Comparison of ENCODE assay signal across 24 cellular contexts in the genomic region with DNA sequence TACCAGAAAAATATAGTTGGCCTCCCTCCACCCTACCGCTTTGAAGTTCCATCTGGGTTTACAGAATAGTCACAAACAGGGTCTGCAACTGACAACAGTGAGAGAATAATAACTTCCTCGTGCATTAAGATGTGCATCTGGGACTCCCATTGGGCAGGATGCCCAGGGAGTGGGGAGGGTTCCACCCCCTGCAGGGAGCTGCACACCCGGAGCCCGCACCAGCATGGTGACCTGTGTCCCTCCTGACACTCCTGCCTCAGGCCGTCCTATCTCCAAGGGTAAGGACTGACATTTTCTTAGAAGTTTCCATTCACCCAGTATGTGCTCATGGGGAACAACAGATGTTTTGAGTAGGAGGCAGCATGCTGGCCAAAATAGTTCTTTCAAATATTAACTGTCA.
DNase-seq lines count a peak whose midpoint lies in the region; ATAC-seq and TF ChIP-seq lines count a peak whose summit lies in the region.
"Had no signal": no experiment of that assay in that cellular context is flagged by ENCODE, and none has a peak within 500 bp of the region (broad histone marks: within the 10 kb centered on the region; RNA-seq: fewer than 3 reads in every experiment).

No MANE protein-coding gene starts in this region.

- H3K27ac Mint-ChIP-seq in CD4-positive, alpha-beta T cell, result no peak overlapping the region

- no peak for TF ChIP-seq CTCF in HEK293 (tag by site-specific recombination; IDR thresholded peaks at IDR 0.05)
- TF ChIP-seq CTCF in CD4-positive, alpha-beta T cell (IDR thresholded peaks at IDR 0.05), result no peak

- POLR2A ChIA-PET in HEK293 (lab: Yijun Ruan, JAX), result no interaction called here
- POLR2A ChIA-PET in CD4-positive, alpha-beta T cell (lab: Charles Lee), result no interaction called here

- no peaks in the 10 kb centered on the region for H3K9me3 ChIP-seq in HEK293 (ENCODE audit: control insufficient read depth, insufficient read depth, low read depth, low read length)
- no peaks in the 10 kb centered on the region for H3K9me3 ChIP-seq in CD4-positive, alpha-beta T cell (ENCODE audit: control insufficient read depth, low read length)

- H3K4me3 ChIP-seq in HEK293 (ENCODE audit: low read depth, low read length), result no peak overlapping the region
- H3K4me3 ChIP-seq: SK-N-MC had no signal

- no peaks in the 10 kb centered on the region for H3K9me3 Mint-ChIP-seq in CD4-positive, alpha-beta T cell

- no peaks in the 10 kb centered on the region; a peak in 1 of 3 replicates for H3K36me3 ChIP-seq in HEK293 (ENCODE audit: control insufficient read depth in 2 of 2, insufficient read depth in 1 of 2, low read length in 2 of 2)

- DNase-seq in NCI-H1694 treated with DMSO at 0.1 percent for 48 hours (lab: John Stamatoyannopoulos, UW) (peak; percentile 43), NCI-H1694 (lab: John Stamatoyannopoulos, UW) (no peak), dedifferentiated amniotic fluid mesenchymal stem cell (ENCODE audit: extremely low spot score) (peak; percentile 9), smooth muscle cell of the brain vasculature (ENCODE audit: low read depth, low spot score) (peak; percentile 9), AG08395 (ENCODE audit: low spot score) (no peak), AML-193 (lab: John Stamatoyannopoulos, UW) (no peak)
- no peak for DNase-seq in CD4-positive, alpha-beta T cell
- DNase-seq: ACHN, COR-L47, DMS153, IMR-90, Karpas-422, MV-4-11, NCI-H1105 treated with DMSO at 0.1 percent for 48 hours, NCI-H2081 treated with DMSO at 0.1 percent for 48 hours, NCI-H2171 treated with DMSO at 0.1 percent for 48 hours, NCI-H524 treated with DMSO at 0.1 percent for 48 hours, PC-3, RPMI8226, SHP77 treated with DMSO at 0.1 percent for 48 hours had no signal

- CTCF ChIA-PET in HEK293 (lab: Yijun Ruan, JAX), result interaction anchor here (0.7 kb wide), 1 partner anchor 90 kb away, joined by 3 read pairs; no protein-coding TSS in a partner anchor
- CTCF ChIA-PET in CD4-positive, alpha-beta T cell (lab: Charles Lee), result no interaction called here

- no peak overlapping the region for H3K27ac ChIP-seq in HEK293 (ENCODE audit: extremely low read depth, low read depth, low read length)
- H3K27ac ChIP-seq in CD4-positive, alpha-beta T cell (ENCODE audit: low read depth, low read length), result no peak overlapping the region
- H3K27ac ChIP-seq: 22Rv1, SK-N-MC had no signal

- H3K4me1 Mint-ChIP-seq in CD4-positive, alpha-beta T cell (ENCODE audit: low read depth), result no peaks in the 10 kb centered on the region

- H3K36me3 Mint-ChIP-seq in CD4-positive, alpha-beta T cell (ENCODE audit: low read depth), result peaks cover 26% of the 10 kb centered on the region

- H3K4me3 Mint-ChIP-seq in CD4-positive, alpha-beta T cell, result no peak overlapping the region

- H3K4me1 ChIP-seq in HEK293 (ENCODE audit: control insufficient read depth, insufficient read depth, low read length), result no peaks in the 10 kb centered on the region

- no peaks in the 10 kb centered on the region for H3K27me3 Mint-ChIP-seq in CD4-positive, alpha-beta T cell

- no peak for ATAC-seq in CD4-positive, alpha-beta T cell (ENCODE audit: poor library complexity)
- ATAC-seq: HCT116, PC-3 had no signal

- intact Hi-C loops in CD4-positive, alpha-beta T cell (cut with DNase I, micrococcal nuclease), result no loop called here

- no peaks in the 10 kb centered on the region for H3K27me3 ChIP-seq in CD4-positive, alpha-beta T cell (ENCODE audit: control insufficient read depth, insufficient read depth, low read length)

TF ChIP-seq in HEK293, 187 proteins besides CTCF, POLR2A, EP300 and RAD21:
- TF ChIP-seq, protein P1, sequence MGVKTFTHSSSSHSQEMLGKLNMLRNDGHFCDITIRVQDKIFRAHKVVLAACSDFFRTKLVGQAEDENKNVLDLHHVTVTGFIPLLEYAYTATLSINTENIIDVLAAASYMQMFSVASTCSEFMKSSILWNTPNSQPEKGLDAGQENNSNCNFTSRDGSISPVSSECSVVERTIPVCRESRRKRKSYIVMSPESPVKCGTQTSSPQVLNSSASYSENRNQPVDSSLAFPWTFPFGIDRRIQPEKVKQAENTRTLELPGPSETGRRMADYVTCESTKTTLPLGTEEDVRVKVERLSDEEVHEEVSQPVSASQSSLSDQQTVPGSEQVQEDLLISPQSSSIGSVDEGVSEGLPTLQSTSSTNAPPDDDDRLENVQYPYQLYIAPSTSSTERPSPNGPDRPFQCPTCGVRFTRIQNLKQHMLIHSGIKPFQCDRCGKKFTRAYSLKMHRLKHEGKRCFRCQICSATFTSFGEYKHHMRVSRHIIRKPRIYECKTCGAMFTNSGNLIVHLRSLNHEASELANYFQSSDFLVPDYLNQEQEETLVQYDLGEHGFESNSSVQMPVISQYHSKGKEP (tag by site-specific recombination; IDR thresholded peaks at IDR 0.05), result no peak
- peak; percentile 44 for TF ChIP-seq GLIS1 (tag by site-specific recombination; IDR thresholded peaks at IDR 0.05)
TF ChIP-seq in HEK293: peak in this region for 1.

Comparison
In these comparisons a context has a peak if more than half of its experiments do, and no peak if none do; other contexts are left out.
1. DNase-seq: peak in NCI-H1694 treated with DMSO at 0.1 percent for 48 hours (single experiment), dedifferentiated amniotic fluid mesenchymal stem cell (single experiment) and smooth muscle cell of the brain vasculature (single experiment); none in NCI-H1694 (single experiment), AG08395 (single experiment), AML-193 (0 of 2) and CD4-positive, alpha-beta T cell (0 of 10).